Comparison of ENCODE assay signal across 2 cellular contexts in genomic region chr7:26191974-26192479, GRCh38.
TF ChIP-seq lines count a peak whose summit lies in the region.

No MANE protein-coding gene starts in this region.

TF ChIP-seq in A549, 52 proteins besides CTCF, POLR2A, EP300 and RAD21:
- 0 out of 3 replicates have a peak, but pooled peaks have one; percentile 3 for TF ChIP-seq BCL3 (IDR thresholded peaks at IDR 0.05)
- no peak for TF ChIP-seq RNF2 (IDR thresholded peaks at IDR 0.05; ENCODE audit: borderline replicate concordance, low read depth)

TF ChIP-seq in endothelial cell of umbilical vein, 7 proteins besides CTCF, POLR2A, EP300 and RAD21:
- no peak for TF ChIP-seq GATA2 (IDR thresholded peaks at IDR 0.05; ENCODE audit: insufficient read depth, insufficient read length, low read depth, low read length)
- TF ChIP-seq MAX (IDR thresholded peaks at IDR 0.05; ENCODE audit: insufficient read depth, insufficient read length): no peak
- TF ChIP-seq POLR2AphosphoS5 (IDR thresholded peaks at IDR 0.05; ENCODE audit: insufficient read depth, low read depth, low read length): no peak
- no peak for TF ChIP-seq JUN (IDR thresholded peaks at IDR 0.05; ENCODE audit: borderline replicate concordance, insufficient read depth, insufficient read length, low read depth)
- TF ChIP-seq EZH2 (IDR thresholded peaks at IDR 0.05; ENCODE audit: borderline replicate concordance, low read depth, low read length, severe bottlenecking): no peak
- no peak for TF ChIP-seq FOS (IDR thresholded peaks at IDR 0.05; ENCODE audit: borderline replicate concordance, insufficient read depth, low read length)
- TF ChIP-seq MYC (IDR thresholded peaks at IDR 0.05; ENCODE audit: low read depth, low read length): no peak
